ENCODE assay signal across 27 cellular contexts in genomic region chr14:34913619-34914018, GRCh38.
"Had no signal": no experiment of that assay in that cellular context is flagged by ENCODE, and none has a peak within 500 bp of the region (broad histone marks: within the 10 kb centered on the region; RNA-seq: fewer than 3 reads in every experiment).

No MANE protein-coding gene starts in this region.

- H3K79me2 ChIP-seq: parathyroid adenoma had no signal

- DNase-seq: hypothalamus; immature natural killer cell; kidney; left colon; left lung; lower lobe of right lung; mammary epithelial cell; mesenchymal stem cell; naive thymus-derived CD8-positive, alpha-beta T cell; occipital lobe; psoas muscle; right lobe of liver; stimulated activated CD4-positive, alpha-beta T cell treated with anti-CD3 and anti-CD28 coated beads, Interleukin-12 subunit alpha, Interleukin-12 subunit beta, amount 100 ng/mL, for 4 hours; stimulated activated CD4-positive, alpha-beta T cell treated with anti-CD3 and anti-CD28 coated beads, Interleukin-15, amount 100 ng/mL, for 24 hours; stimulated activated CD4-positive, alpha-beta T cell treated with anti-CD3 and anti-CD28 coated beads, Interleukin-2, amount 100 ng/mL, for 24 hours; stimulated activated CD4-positive, alpha-beta T cell treated with anti-CD3 and anti-CD28 coated beads, Interleukin-4, amount 100 ng/mL, for 1 hour; stimulated activated naive B cell treated with anti-CD40 and anti-IgM and Interleukin-4, amounts not matched to agents 10 μg/mL and 1 μg/mL and 100 μg/mL, for 72 hours; stimulated activated naive CD8-positive, alpha-beta T cell treated with anti-CD3 and anti-CD28 coated beads, Interleukin-15, Interleukin-2, amounts not matched to agents 100 U/mL and 50 U/mL, for 24 hours; stomach; testis; thyroid gland; transverse colon; upper lobe of left lung had no signal

- H3K27ac ChIP-seq: left lung, lower lobe of right lung, neutrophil, parathyroid adenoma, psoas muscle, right lobe of liver, stomach, testis, thyroid gland, transverse colon, upper lobe of left lung, vagina had no signal

- H3K9me3 ChIP-seq: left lung, lower lobe of right lung, neutrophil, psoas muscle, right lobe of liver, stomach, testis, thyroid gland, transverse colon, upper lobe of left lung, vagina had no signal

- H3K4me3 ChIP-seq: left lung, lower lobe of right lung, psoas muscle, right lobe of liver, stomach, testis, thyroid gland, transverse colon, upper lobe of left lung, vagina had no signal

- H3K27me3 ChIP-seq: left lung, neutrophil, right lobe of liver, stomach, testis, thyroid gland, transverse colon, upper lobe of left lung, vagina had no signal

- H3K4me1 ChIP-seq: lower lobe of right lung, parathyroid adenoma, psoas muscle, right lobe of liver, stomach, testis, transverse colon, upper lobe of left lung, vagina had no signal

- H3K9ac ChIP-seq: parathyroid adenoma had no signal

- H2AFZ ChIP-seq: parathyroid adenoma had no signal

- FAIRE-seq: islet of Langerhans, kidney had no signal

- ATAC-seq: left colon; left lung; lower lobe of right lung; naive thymus-derived CD8-positive, alpha-beta T cell; psoas muscle; right lobe of liver; stimulated activated naive B cell treated with anti-CD40 and anti-IgM and Interleukin-4, amounts not matched to agents 10 μg/mL and 1 μg/mL and 100 μg/mL, for 72 hours; stimulated activated naive CD8-positive, alpha-beta T cell treated with anti-CD3 and anti-CD28 coated beads, Interleukin-15, Interleukin-2, amounts not matched to agents 100 U/mL and 50 U/mL, for 24 hours had no signal

- H3K36me3 ChIP-seq: left lung, lower lobe of right lung, neutrophil, right lobe of liver, stomach, thyroid gland, transverse colon, upper lobe of left lung, vagina had no signal
